Comparison of ENCODE assay signal across 9 cellular contexts in genomic region chr6:158911746-158912158, GRCh38.
DNase-seq lines count a peak whose midpoint lies in the region; ATAC-seq and TF ChIP-seq lines count a peak whose summit lies in the region.
"Had no signal": no experiment of that assay in that cellular context is flagged by ENCODE, and none has a peak within 500 bp of the region (broad histone marks: within the 10 kb centered on the region; RNA-seq: fewer than 3 reads in every experiment).

No MANE protein-coding gene starts in this region.

- no peaks in the 10 kb centered on the region for H3K27me3 ChIP-seq in GM06990 (replicated peaks; ENCODE audit: control insufficient read depth, insufficient read depth, low read length)
- H3K27me3 ChIP-seq in heart right ventricle = peaks cover 0 to 6% (median 4%) of the 10 kb centered on the region in 7 donors
- H3K27me3 ChIP-seq in tibial artery = peaks cover 0 to 11% of the 10 kb centered on the region in 2 donors

- no peaks in the 10 kb centered on the region for H3K36me3 Mint-ChIP-seq in activated T-cell treated with anti-CD3 and anti-CD28 coated beads, Interleukin-2, amount 50 U/mL, for 4 hours (ENCODE audit: insufficient read depth)
- H3K36me3 Mint-ChIP-seq in mesothelial cell of epicardium = no peaks in the 10 kb centered on the region

- peak overlapping the region; percentile 99 for H3K27ac Mint-ChIP-seq in mesothelial cell of epicardium

- peak; percentile 46 for DNase-seq in GM06990 (ENCODE audit: extremely low read depth, insufficient read length)
- DNase-seq in activated T-cell treated with anti-CD3 and anti-CD28 coated beads, Interleukin-2, amount 50 U/mL, for 4 hours = peak; percentile 14
- no peak for DNase-seq in mesothelial cell of epicardium (ENCODE audit: low spot score in 2 of 2, unreplicated experiment in 2 of 2)
- DNase-seq in heart right ventricle = no peak
- no peak for DNase-seq in hippocampal formation (lab: John Stamatoyannopoulos, UW)
- DNase-seq in tibial artery = no peak

- no peaks in the 10 kb centered on the region for H3K27me3 Mint-ChIP-seq in activated T-cell treated with anti-CD3 and anti-CD28 coated beads, Interleukin-2, amount 50 U/mL, for 4 hours (ENCODE audit: low read depth)
- no peaks in the 10 kb centered on the region for H3K27me3 Mint-ChIP-seq in mesothelial cell of epicardium (ENCODE audit: low read depth)

- H3K4me3 ChIP-seq in GM06990 (replicated peaks; ENCODE audit: low read depth, low read length) (no peak overlapping the region), heart right ventricle (no peak overlapping the region), tibial artery (no peak overlapping the region)

- H3K4me1 ChIP-seq in heart right ventricle (peaks cover 0 to 14% (median 0%) of the 10 kb centered on the region in 9 donors), tibial artery (peaks cover 0 to 4% (median 0%) of the 10 kb centered on the region in 4 donors)

- peaks cover 35% of the 10 kb centered on the region for H3K4me1 Mint-ChIP-seq in activated T-cell treated with anti-CD3 and anti-CD28 coated beads, Interleukin-2, amount 50 U/mL, for 4 hours (ENCODE audit: low read depth)
- peaks cover 43% of the 10 kb centered on the region for H3K4me1 Mint-ChIP-seq in mesothelial cell of epicardium

- WGBS in heart right ventricle, 2 donors = 68 to 72% methylated on average over 4 of the region's 4 CpGs

- H3K9me3 ChIP-seq in heart right ventricle = peaks cover 0 to under 1% (median 0%) of the 10 kb centered on the region in 11 donors
- no peaks in the 10 kb centered on the region for H3K9me3 ChIP-seq in tibial artery

- H3K27ac ChIP-seq in heart right ventricle (no peak overlapping the region), tibial artery (no peak overlapping the region)
- H3K27ac ChIP-seq: HL-60 had no signal

- intact Hi-C loops in heart right ventricle (cut with DNase I) = no loop called here
- intact Hi-C loops in tibial artery (cut with DNase I; ENCODE audit: low total_unique reads) = no loop called here

- H3K36me3 ChIP-seq in GM06990 (ENCODE audit: control insufficient read depth, insufficient read depth, low read length) = no peaks in the 10 kb centered on the region
- no peaks in the 10 kb centered on the region for H3K36me3 ChIP-seq in heart right ventricle
- no peaks in the 10 kb centered on the region for H3K36me3 ChIP-seq in tibial artery

- no peaks in the 10 kb centered on the region for H3K9me3 Mint-ChIP-seq in activated T-cell treated with anti-CD3 and anti-CD28 coated beads, Interleukin-2, amount 50 U/mL, for 4 hours
- peaks cover 5% of the 10 kb centered on the region for H3K9me3 Mint-ChIP-seq in mesothelial cell of epicardium

- ATAC-seq in HG03139 (IDR thresholded peaks at IDR 0.05; ENCODE audit: unreplicated experiment) (peak; percentile 45), heart right ventricle (no peak), GM19023 (IDR thresholded peaks at IDR 0.05; ENCODE audit: unreplicated experiment) (no peak)
- peak; percentile 32 to 47 for ATAC-seq in activated T-cell treated with anti-CD3 and anti-CD28 coated beads, Interleukin-2, amount 50 U/mL, for 4 hours

- no peak overlapping the region for H3K4me3 Mint-ChIP-seq in activated T-cell treated with anti-CD3 and anti-CD28 coated beads, Interleukin-2, amount 50 U/mL, for 4 hours
- H3K4me3 Mint-ChIP-seq in mesothelial cell of epicardium = no peak overlapping the region

- TF ChIP-seq CTCF in GM06990 (IDR thresholded peaks at IDR 0.05; ENCODE audit: insufficient read depth, low read length, poor library complexity, severe bottlenecking) = no peak
- no peak for TF ChIP-seq CTCF in mesothelial cell of epicardium (IDR thresholded peaks at IDR 0.05; ENCODE audit: unreplicated experiment)
- no peak for TF ChIP-seq CTCF in heart right ventricle (IDR thresholded peaks at IDR 0.05)
- TF ChIP-seq CTCF in tibial artery (IDR thresholded peaks at IDR 0.05) = no peak

Comparison
In these comparisons a context has a peak if more than half of its experiments do, and no peak if none do; other contexts are left out.
1. DNase-seq: peak in GM06990 (single experiment) and activated T-cell treated with anti-CD3 and anti-CD28 coated beads, Interleukin-2, amount 50 U/mL, for 4 hours (single experiment); none in mesothelial cell of epicardium (0 of 2), heart right ventricle (0 of 2), hippocampal formation (0 of 2) and tibial artery (0 of 2).
2. ATAC-seq: peak in HG03139 (single experiment) and activated T-cell treated with anti-CD3 and anti-CD28 coated beads, Interleukin-2, amount 50 U/mL, for 4 hours (2 of 2); none in heart right ventricle (0 of 8) and GM19023 (single experiment).